In the genomic region with DNA sequence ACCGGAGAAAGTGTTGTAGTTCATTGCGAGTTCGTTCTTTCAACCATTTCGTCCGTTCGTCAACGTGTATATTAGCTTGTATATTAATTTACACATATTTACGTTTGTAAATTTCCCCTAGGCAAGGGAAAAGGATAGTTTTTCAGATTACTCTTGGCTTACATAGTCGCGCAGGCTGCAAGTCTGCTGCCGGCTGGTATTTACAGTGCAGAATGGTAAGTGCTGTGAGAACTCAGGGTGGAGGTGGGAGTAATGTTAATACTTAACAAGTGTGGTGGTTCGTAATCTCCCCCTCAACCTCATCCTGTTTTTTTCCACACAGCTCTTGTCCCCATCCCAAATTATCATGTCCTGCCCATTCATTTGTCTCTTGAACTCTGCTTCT, we compare ENCODE assay signal across 8 cellular contexts. TPM values are rescaled to one million over a fixed set of nuclear protein-coding genes. Genes with fewer than 3 reads are reported as not detected.
DNase-seq lines count a peak whose midpoint lies in the region; ATAC-seq and TF ChIP-seq lines count a peak whose summit lies in the region.

No MANE protein-coding gene starts in this region.

- ATAC-seq in HG03060 (IDR thresholded peaks at IDR 0.05; ENCODE audit: low read depth, unreplicated experiment) = peak; percentile 9
- peak; percentile 32 for ATAC-seq in left lobe of liver
- no peak for ATAC-seq in HG02840 (IDR thresholded peaks at IDR 0.05; ENCODE audit: low FRiP score, unreplicated experiment)

- in situ Hi-C loops in astrocyte of the cerebellum (cut with HindIII; ENCODE audit: low sequenced_read_pairs) = no loop called here

- H3K36me3 ChIP-seq in tibial nerve = peaks cover 0 to 13% (median 0%) of the 10 kb centered on the region in 3 donors

- DNase-seq in AG04449 (ENCODE audit: low read depth, low spot score) (no peak), astrocyte of the cerebellum (ENCODE audit: low read depth) (no peak), left lobe of liver (ENCODE audit: low spot score) (no peak), tibial nerve (ENCODE audit: low spot score in 2 of 2) (no peak), GM10266 (ENCODE audit: extremely low spot score) (no peak), MV-4-11 (lab: John Stamatoyannopoulos, UW) (no peak)

- TF ChIP-seq CTCF in AG04449 (IDR thresholded peaks at IDR 0.05; ENCODE audit: insufficient read depth, low read length, missing control alignments) = no peak
- no peak for TF ChIP-seq CTCF in astrocyte of the cerebellum (IDR thresholded peaks at IDR 0.05; ENCODE audit: low read depth, low read length, missing control alignments)
- TF ChIP-seq CTCF in tibial nerve (IDR thresholded peaks at IDR 0.05) = no peak
- TF ChIP-seq CTCF in GM10266 (IDR thresholded peaks at IDR 0.05; ENCODE audit: control insufficient read depth, insufficient read depth, low read depth, missing control alignments) = no peak

- CTCF ChIA-PET in AG04449 (lab: Yijun Ruan, JAX) = interaction anchor here (0.6 to 3.7 kb wide), 15 partner anchors 9 to 473 kb away, joined by 3 to 45 read pairs (median 6); no protein-coding TSS in a partner anchor

- 0% methylated on average over 12 of the region's 12 CpGs for WGBS in tibial nerve, 2 donors

- H3K27me3 ChIP-seq in tibial nerve = no peaks in the 10 kb centered on the region

- POLR2A ChIA-PET in AG04449 (lab: Yijun Ruan, JAX) = interaction anchor here (0.9 to 1.5 kb wide), 5 partner anchors 13 to 233 kb away, joined by 3 to 6 read pairs (median 5); no protein-coding TSS in a partner anchor

- no peak for TF ChIP-seq EP300 in tibial nerve (IDR thresholded peaks at IDR 0.05)

- TF ChIP-seq POLR2A in tibial nerve (IDR thresholded peaks at IDR 0.05) = no peak

- H3K4me1 ChIP-seq in tibial nerve = peaks cover 0 to 35% (median 4%) of the 10 kb centered on the region in 4 donors

- no peaks in the 10 kb centered on the region for H3K9me3 ChIP-seq in tibial nerve

- peak overlapping the region; percentile 69 to 96 (median 90) for H3K27ac ChIP-seq in tibial nerve

- H3K4me3 ChIP-seq in AG04449 (ENCODE audit: low read depth, low read length) (peak overlapping the region; percentile 97), astrocyte of the cerebellum (ENCODE audit: low read depth, low read length) (peak overlapping the region; percentile 92), tibial nerve (peak overlapping the region; percentile 64 to 97 (median 84))

RNA-seq across cellular contexts. Expression of gene FAM98B, which starts 0.8 kb away (rescaled TPM):
- total RNA-seq in left lobe of liver (5.5 TPM), tibial nerve (10 to 100 TPM in 2 of 4 donors, 1 to 10 TPM in 2; 7.3 to 17.5 (median 10.9) TPM)
